8 cellular contexts compared by ENCODE assay signal in genomic region chr6:71287926-71288227, GRCh38. TPM values are rescaled to one million over a fixed set of nuclear protein-coding genes. Genes with fewer than 3 reads are reported as not detected.
DNase-seq lines count a peak whose midpoint lies in the region; ATAC-seq and TF ChIP-seq lines count a peak whose summit lies in the region.

No MANE protein-coding gene starts in this region.

- H3K4me1 ChIP-seq in ascending aorta (peaks cover 0 to 13% of the 10 kb centered on the region in 2 donors), thoracic aorta (ENCODE audit: control insufficient read depth in 1 of 2, low read depth in 2 of 2) (peaks cover 3 to 33% of the 10 kb centered on the region in 2 donors)

- H3K27me3 ChIP-seq in ascending aorta (no peaks in the 10 kb centered on the region), layer of hippocampus (ENCODE audit: control insufficient read depth, insufficient read depth, low read length) (no peaks in the 10 kb centered on the region), thoracic aorta (replicated peaks; ENCODE audit: insufficient read depth) (no peaks in the 10 kb centered on the region)

- DNase-seq in SKM-1 treated with dmso at 0.1 percent for 144 hours (lab: John Stamatoyannopoulos, UW; ENCODE audit: unreplicated experiment) (peak; percentile 51), SKM-1 (lab: John Stamatoyannopoulos, UW; ENCODE audit: unreplicated experiment) (no peak), ascending aorta (ENCODE audit: low spot score in 2 of 2) (no peak), thoracic aorta (ENCODE audit: low spot score) (no peak), G401 (ENCODE audit: low spot score) (no peak), NCI-H526 (lab: John Stamatoyannopoulos, UW) (no peak)

- peak overlapping the region; percentile 96 to 99 for H3K4me3 ChIP-seq in ascending aorta
- peak overlapping the region; percentile 83 for H3K4me3 ChIP-seq in thoracic aorta

- intact Hi-C loops in ascending aorta (cut with DNase I): loop anchor here (2.0 to 5.0 kb wide), 3 partner anchors 63 to 224 kb away; no protein-coding TSS in a partner anchor

- H3K9me3 ChIP-seq in ascending aorta: no peaks in the 10 kb centered on the region
- no peaks in the 10 kb centered on the region for H3K9me3 ChIP-seq in thoracic aorta

- no peaks in the 10 kb centered on the region for H3K36me3 ChIP-seq in ascending aorta
- no peaks in the 10 kb centered on the region for H3K36me3 ChIP-seq in thoracic aorta

- no peak for TF ChIP-seq CTCF in ascending aorta (IDR thresholded peaks at IDR 0.05)
- TF ChIP-seq CTCF in thoracic aorta (IDR thresholded peaks at IDR 0.05): no peak

- no peak for ATAC-seq in thoracic aorta (ENCODE audit: insufficient number of reproducible peaks, low FRiP score, low read depth)
- no peak for ATAC-seq in HG02642 (IDR thresholded peaks at IDR 0.05; ENCODE audit: poor library complexity, unreplicated experiment)

- H3K27ac ChIP-seq in ascending aorta (peak overlapping the region; percentile 95 to 98), layer of hippocampus (ENCODE audit: low read depth, low read length) (peak overlapping the region; percentile 91), thoracic aorta (peak overlapping the region; percentile 84 to 93)

- in situ Hi-C loops in G401 (cut with HindIII; ENCODE audit: low sequenced_read_pairs): no loop called here

RNA-seq across cellular contexts. Expression of gene OGFRL1, which starts 0.7 kb away (rescaled TPM):
- total RNA-seq in ascending aorta (14.6 TPM), thoracic aorta (10 to 100 TPM; 26.9 to 30.5 TPM)
- 0.06 and 0.07 TPM in 2 replicates for total RNA-seq in G401 (2014; rRNA removed; shearing (Covaris generic))

Comparison
In these comparisons a context has a peak if more than half of its experiments do, and no peak if none do; other contexts are left out.
1. RNA of gene OGFRL1, which starts 0.7 kb away (total RNA-seq): 26.9 to 30.5 TPM in thoracic aorta and 14.6 TPM in ascending aorta (single experiment); 0.06 to 0.07 TPM in G401; every median in the first group is over 10 times any median in the second.
2. Peak in every context shown above with its lines, with median percentiles within 50 percentile points of each other: H3K27ac ChIP-seq.